Comparison of ENCODE assay signal across 8 cellular contexts in genomic region chr5:134289509-134290113, GRCh38.
A peak's percentile ranks its signal among the peaks of the same experiment; 100 is the strongest.
DNase-seq lines count a peak whose midpoint lies in the region; ATAC-seq and TF ChIP-seq lines count a peak whose summit lies in the region.

No MANE protein-coding gene starts in this region.

- H3K36me3 ChIP-seq in spleen: no peaks in the 10 kb centered on the region

- peak; percentile 95 for TF ChIP-seq CTCF in MCF 10A (IDR thresholded peaks at IDR 0.05; ENCODE audit: unreplicated experiment)
- TF ChIP-seq CTCF in spleen (IDR thresholded peaks at IDR 0.05 in 8 of 11, conservative IDR thresholded peaks at IDR 0.05 in 3 of 11): peak in 9 of 11 experiments; percentile 26 to 82 (median 61)

- BruUV-seq in MCF 10A (replicated peaks; lab: Mats Ljungman, UMichigan): no TSS peak

- no peaks in the 10 kb centered on the region for H3K27me3 ChIP-seq in spleen (replicated peaks in 1 of 7)

- H3K27me3 Mint-ChIP-seq in MCF 10A (ENCODE audit: insufficient read depth, unreplicated experiment): peaks cover 17% of the 10 kb centered on the region

- no peaks in the 10 kb centered on the region for H3K4me1 Mint-ChIP-seq in MCF 10A (ENCODE audit: insufficient read depth, unreplicated experiment)

- TF ChIP-seq POLR2A in spleen (IDR thresholded peaks at IDR 0.05): no peak

- H3K4me3 Mint-ChIP-seq in MCF 10A (ENCODE audit: unreplicated experiment): no peak overlapping the region

- WGBS in spleen, 5 donors: 44 to 49% (median 47%) methylated on average over 7 of the region's 7 CpGs

- no peak overlapping the region for H3K27ac ChIP-seq in spleen

- POLR2A ChIA-PET in MCF 10A (lab: Yijun Ruan, JAX): interaction anchor here (0.6 to 5.0 kb wide), 15 partner anchors 9 to 113 kb away, joined by 3 to 59 read pairs (median 4); partner anchors contain the start of genes PPP2CA and SKP1

- CTCF ChIA-PET in MCF 10A (lab: Yijun Ruan, JAX): interaction anchor here (0.6 to 14.0 kb wide), 46 partner anchors 9 to 1175 kb away, joined by 3 to 425 read pairs (median 4); partner anchors contain the start of gene PPP2CA

- H3K9me3 ChIP-seq in spleen: peaks cover 0 to 23% (median 20%) of the 10 kb centered on the region in 8 donors

- no peak for ATAC-seq in GM19324 (IDR thresholded peaks at IDR 0.05; ENCODE audit: low FRiP score, unreplicated experiment)

- intact Hi-C loops in MCF 10A (cut with micrococcal nuclease) (loop anchor here (1.0 to 2.0 kb wide), 4 partner anchors 63 to 250 kb away; partner anchors contain the start of genes PPP2CA and SKP1), spleen (cut with DNase I; ENCODE audit: low total_unique reads) (loop anchor here (2.0 kb wide), 1 partner anchor 105 kb away; no protein-coding TSS in a partner anchor)

- no peak overlapping the region for H3K4me3 ChIP-seq in spleen

- no peak overlapping the region for H3K27ac Mint-ChIP-seq in MCF 10A (ENCODE audit: low read depth, unreplicated experiment)

- H3K9me3 Mint-ChIP-seq in MCF 10A (ENCODE audit: unreplicated experiment): peaks cover 7% of the 10 kb centered on the region

- no peaks in the 10 kb centered on the region for H3K4me1 ChIP-seq in spleen

- peaks cover 7% of the 10 kb centered on the region for H3K36me3 Mint-ChIP-seq in MCF 10A (ENCODE audit: insufficient read depth, unreplicated experiment)

- peak; percentile 51 for DNase-seq in NCI-H510A treated with DMSO at 0.1 percent for 48 hours (lab: John Stamatoyannopoulos, UW)
- DNase-seq in NCI-H510A (lab: John Stamatoyannopoulos, UW): no peak
- DNase-seq in M059J (ENCODE audit: low read depth): peak; percentile 77
- peak; percentile 33 for DNase-seq in SKM-1 (lab: John Stamatoyannopoulos, UW; ENCODE audit: unreplicated experiment)
- DNase-seq in MCF 10A (ENCODE audit: unreplicated experiment): peak; percentile 89
- DNase-seq in iPS-NIHi7 (ENCODE audit: extremely low spot score): peak; percentile 84
- no peak for DNase-seq in spleen

Comparison
In these comparisons a context has a peak if more than half of its experiments do, and no peak if none do; other contexts are left out.
1. DNase-seq: peak in NCI-H510A treated with DMSO at 0.1 percent for 48 hours (single experiment), M059J (single experiment), SKM-1 (single experiment), MCF 10A (single experiment) and iPS-NIHi7 (single experiment); none in NCI-H510A (single experiment) and spleen (single experiment).